27 cellular contexts compared by ENCODE assay signal in the genomic region with DNA sequence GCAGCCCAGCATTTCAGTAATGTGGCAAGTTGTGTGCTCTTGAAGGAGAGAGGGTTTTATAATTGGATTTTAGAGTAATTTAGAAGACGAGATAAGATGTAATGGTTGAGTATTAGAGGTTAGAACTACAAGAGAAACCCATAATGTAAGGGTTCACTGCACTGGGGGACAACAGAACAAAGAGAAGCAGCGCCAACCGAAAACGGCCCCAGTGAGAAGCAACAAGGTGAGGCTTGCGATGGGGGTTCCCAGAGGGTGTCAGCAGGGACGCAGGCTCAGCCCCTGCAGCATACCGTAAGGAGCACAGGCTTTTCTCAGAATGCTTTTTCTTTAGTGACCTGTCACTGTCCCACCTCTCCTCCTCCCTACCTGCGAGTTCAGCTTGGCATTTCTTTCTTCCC.
DNase-seq lines count a peak whose midpoint lies in the region; ATAC-seq and TF ChIP-seq lines count a peak whose summit lies in the region.
"Had no signal": no experiment of that assay in that cellular context is flagged by ENCODE, and none has a peak within 500 bp of the region (broad histone marks: within the 10 kb centered on the region; RNA-seq: fewer than 3 reads in every experiment).

No MANE protein-coding gene starts in this region.

- H3K4ac ChIP-seq in neuronal stem cell (ENCODE audit: low read length) = no peak overlapping the region

- H3K4me3 ChIP-seq in AG04450 (ENCODE audit: low read depth, low read length) (peak overlapping the region; percentile 27), gastroesophageal sphincter (no peak overlapping the region), neuronal stem cell (ENCODE audit: low read length in 2 of 2) (no peak overlapping the region)
- H3K4me3 ChIP-seq: mucosa of descending colon, prostate gland, thoracic aorta had no signal

- no peaks in the 10 kb centered on the region for H3K36me3 ChIP-seq in gastroesophageal sphincter
- no peaks in the 10 kb centered on the region for H3K36me3 ChIP-seq in neuronal stem cell (replicated peaks in 1 of 2; ENCODE audit: control insufficient read depth in 2 of 2, insufficient read depth in 2 of 2, low read length in 2 of 2)
- H3K36me3 ChIP-seq: neutrophil, prostate gland, thoracic aorta had no signal

- H2BK15ac ChIP-seq in neuronal stem cell (ENCODE audit: low read length) = no peak overlapping the region

- no peak overlapping the region for H3K9ac ChIP-seq in neuronal stem cell (ENCODE audit: low read depth, low read length, poor library complexity)

- H4K8ac ChIP-seq in neuronal stem cell (ENCODE audit: low read depth, low read length) = no peak overlapping the region

- CTCF ChIA-PET in AG04450 (lab: Charles Lee) = no interaction called here
- CTCF ChIA-PET in CD4-positive, alpha-beta T cell (lab: Charles Lee) = no interaction called here

- peaks cover 5% of the 10 kb centered on the region for H3K27me3 Mint-ChIP-seq in CD4-positive, alpha-beta T cell
- H3K27me3 Mint-ChIP-seq: central memory CD8-positive, alpha-beta T cell had no signal

- DNase-seq in AG04450 (ENCODE audit: low read depth, low spot score) (no peak), NCI-H69 (lab: John Stamatoyannopoulos, UW) (peak; percentile 75), neuronal stem cell (ENCODE audit: low spot score) (no peak), GM20000 (ENCODE audit: low spot score) (no peak)
- DNase-seq in CD4-positive, alpha-beta T cell = no peak
- DNase-seq: activated CD4-positive, alpha-beta T cell treated with anti-CD3 and anti-CD28 coated beads for 48 hours; activated gamma-delta T cell; activated T-cell treated with anti-CD3 and anti-CD28 coated beads, Interleukin-2, amount 50 U/mL, for 1 hour; AML-193; CD8-positive, alpha-beta T cell; GOT3; mucosa of descending colon; NCI-H187 treated with DMSO at 0.1 percent for 48 hours; NCI-H226; NCI-H774; OCI-M1; stimulated activated naive CD4-positive, alpha-beta T cell treated with Interleukin-2 at 50 U/mL for 16 hours; SW 1271; T-helper 9 cell had no signal

- no peak overlapping the region for H2BK120ac ChIP-seq in neuronal stem cell (ENCODE audit: low read depth, low read length)

- H3K27ac ChIP-seq in AG04450 (ENCODE audit: low read depth, low read length) (no peak overlapping the region), gastroesophageal sphincter (peak overlapping the region in 3 of 4 donors; percentile 77 to 79 (median 79)), neuronal stem cell (replicated peaks; ENCODE audit: low read length) (no peak overlapping the region)
- H3K27ac ChIP-seq in CD4-positive, alpha-beta T cell (ENCODE audit: low read depth, low read length) = no peak overlapping the region
- H3K27ac ChIP-seq: neutrophil, prostate gland, thoracic aorta, VCaP had no signal

- no peak overlapping the region for H3K4me3 Mint-ChIP-seq in CD4-positive, alpha-beta T cell
- H3K4me3 Mint-ChIP-seq: CD8-positive, alpha-beta T cell; central memory CD8-positive, alpha-beta T cell had no signal

- ATAC-seq in gastroesophageal sphincter (no peak), HG02759 (IDR thresholded peaks at IDR 0.05; ENCODE audit: unreplicated experiment) (no peak), GM19023 (IDR thresholded peaks at IDR 0.05; ENCODE audit: unreplicated experiment) (no peak)
- ATAC-seq in CD4-positive, alpha-beta T cell (ENCODE audit: poor library complexity) = no peak
- ATAC-seq: CD8-positive, alpha-beta T cell had no signal

- H3K36me3 Mint-ChIP-seq in CD4-positive, alpha-beta T cell (ENCODE audit: low read depth) = no peaks in the 10 kb centered on the region
- H3K36me3 Mint-ChIP-seq: CD8-positive, alpha-beta T cell had no signal

- H3K4me1 Mint-ChIP-seq in CD4-positive, alpha-beta T cell (ENCODE audit: low read depth) = no peaks in the 10 kb centered on the region
- H3K4me1 Mint-ChIP-seq: central memory CD8-positive, alpha-beta T cell had no signal

- no peaks in the 10 kb centered on the region for H3K9me3 ChIP-seq in AG04450 (ENCODE audit: control insufficient read depth, insufficient read depth, low read length)
- no peaks in the 10 kb centered on the region for H3K9me3 ChIP-seq in gastroesophageal sphincter
- H3K9me3 ChIP-seq in neuronal stem cell (replicated peaks in 1 of 2; ENCODE audit: control insufficient read depth in 2 of 2, insufficient read depth in 1 of 2, low read depth in 1 of 2, low read length in 2 of 2) = no peaks in the 10 kb centered on the region
- peaks cover 8% of the 10 kb centered on the region for H3K9me3 ChIP-seq in CD4-positive, alpha-beta T cell (ENCODE audit: control insufficient read depth, low read length)
- H3K9me3 ChIP-seq: mucosa of descending colon, neutrophil, prostate gland, thoracic aorta had no signal

- H3K4me2 ChIP-seq in neuronal stem cell (ENCODE audit: insufficient read depth, low read length, poor library complexity, severe bottlenecking) = no peak overlapping the region

- intact Hi-C loops in CD4-positive, alpha-beta T cell (cut with DNase I, micrococcal nuclease) = loop anchor here in 1 of 2 experiments (5.0 kb wide), 1 partner anchor 574 kb away; no protein-coding TSS in a partner anchor

- H3K4me1 ChIP-seq in gastroesophageal sphincter = peaks cover 0 to 22% (median 0%) of the 10 kb centered on the region in 3 donors
- peaks cover 0 to 1% of the 10 kb centered on the region in 2 donors for H3K4me1 ChIP-seq in neuronal stem cell (ENCODE audit: control insufficient read depth in 2 of 2, insufficient read depth in 1 of 2, low read depth in 1 of 2, low read length in 2 of 2)
- H3K4me1 ChIP-seq: prostate gland had no signal

- no peak overlapping the region for H4K91ac ChIP-seq in neuronal stem cell (ENCODE audit: low read depth, low read length, poor library complexity)

- H3K79me1 ChIP-seq in neuronal stem cell (ENCODE audit: low read depth, low read length) = no peaks in the 10 kb centered on the region

- H3K14ac ChIP-seq in neuronal stem cell (ENCODE audit: low read length) = peak overlapping the region; percentile 21

- H2BK12ac ChIP-seq in neuronal stem cell (ENCODE audit: low read length) = no peak overlapping the region

- H2BK5ac ChIP-seq in neuronal stem cell (ENCODE audit: low read length) = no peak overlapping the region

- TF ChIP-seq EP300 in gastroesophageal sphincter (IDR thresholded peaks at IDR 0.05) = no peak

- no peak overlapping the region for H2AK5ac ChIP-seq in neuronal stem cell (ENCODE audit: low read depth, low read length)

- POLR2A ChIA-PET in AG04450 (lab: Yijun Ruan, JAX) = no interaction called here
- POLR2A ChIA-PET in CD4-positive, alpha-beta T cell (lab: Charles Lee) = no interaction called here

- H3K9me3 Mint-ChIP-seq in CD4-positive, alpha-beta T cell = peaks cover 4% of the 10 kb centered on the region
- H3K9me3 Mint-ChIP-seq: central memory CD8-positive, alpha-beta T cell had no signal

- no peak overlapping the region for H2AFZ ChIP-seq in neuronal stem cell (ENCODE audit: low read length)

- 68 to 75% methylated on average over 7 to 8 of the region's 8 CpGs for WGBS in gastroesophageal sphincter (ENCODE audit: low coverage in 1 of 2), 2 donors
- 100% methylated on average over 1 of the region's 8 CpGs for WGBS in neuronal stem cell (ENCODE audit: extremely low coverage in 2 of 2, insufficient read length in 2 of 2, insufficient replicate concordance in 1 of 2), 2 donors

- H3K23ac ChIP-seq in neuronal stem cell (ENCODE audit: low read depth, low read length, poor library complexity) = no peak overlapping the region

- H3K27me3 ChIP-seq in AG04450 (ENCODE audit: control insufficient read depth, insufficient read depth, low read length) = no peaks in the 10 kb centered on the region
- H3K27me3 ChIP-seq in gastroesophageal sphincter = no peaks in the 10 kb centered on the region
- no peaks in the 10 kb centered on the region for H3K27me3 ChIP-seq in neuronal stem cell (ENCODE audit: control insufficient read depth in 3 of 3, insufficient read depth in 3 of 3, low read depth in 1 of 3, low read length in 3 of 3)
- no peaks in the 10 kb centered on the region for H3K27me3 ChIP-seq in CD4-positive, alpha-beta T cell (ENCODE audit: control insufficient read depth, insufficient read depth, low read length)

- TF ChIP-seq CTCF in AG04450 (IDR thresholded peaks at IDR 0.05; ENCODE audit: low read depth, low read length) = no peak
- TF ChIP-seq CTCF in gastroesophageal sphincter (IDR thresholded peaks at IDR 0.05) = no peak
- TF ChIP-seq CTCF in GM20000 (IDR thresholded peaks at IDR 0.05; ENCODE audit: extremely low read depth, missing control alignments) = no peak
- TF ChIP-seq CTCF in CD4-positive, alpha-beta T cell (IDR thresholded peaks at IDR 0.05) = no peak

- H3K27ac Mint-ChIP-seq in CD4-positive, alpha-beta T cell = no peak overlapping the region
- H3K27ac Mint-ChIP-seq: CD8-positive, alpha-beta T cell had no signal

- TF ChIP-seq POLR2A in gastroesophageal sphincter (IDR thresholded peaks at IDR 0.05) = no peak

- H3K18ac ChIP-seq in neuronal stem cell (ENCODE audit: low read length) = peak overlapping the region; percentile 48

Comparison
In these comparisons a context has a peak if more than half of its experiments do, and no peak if none do; other contexts are left out.
1. H3K27ac ChIP-seq: peak in gastroesophageal sphincter (3 of 4); none in AG04450 (single experiment), neuronal stem cell (single experiment) and CD4-positive, alpha-beta T cell (single experiment).